In the genomic region with DNA sequence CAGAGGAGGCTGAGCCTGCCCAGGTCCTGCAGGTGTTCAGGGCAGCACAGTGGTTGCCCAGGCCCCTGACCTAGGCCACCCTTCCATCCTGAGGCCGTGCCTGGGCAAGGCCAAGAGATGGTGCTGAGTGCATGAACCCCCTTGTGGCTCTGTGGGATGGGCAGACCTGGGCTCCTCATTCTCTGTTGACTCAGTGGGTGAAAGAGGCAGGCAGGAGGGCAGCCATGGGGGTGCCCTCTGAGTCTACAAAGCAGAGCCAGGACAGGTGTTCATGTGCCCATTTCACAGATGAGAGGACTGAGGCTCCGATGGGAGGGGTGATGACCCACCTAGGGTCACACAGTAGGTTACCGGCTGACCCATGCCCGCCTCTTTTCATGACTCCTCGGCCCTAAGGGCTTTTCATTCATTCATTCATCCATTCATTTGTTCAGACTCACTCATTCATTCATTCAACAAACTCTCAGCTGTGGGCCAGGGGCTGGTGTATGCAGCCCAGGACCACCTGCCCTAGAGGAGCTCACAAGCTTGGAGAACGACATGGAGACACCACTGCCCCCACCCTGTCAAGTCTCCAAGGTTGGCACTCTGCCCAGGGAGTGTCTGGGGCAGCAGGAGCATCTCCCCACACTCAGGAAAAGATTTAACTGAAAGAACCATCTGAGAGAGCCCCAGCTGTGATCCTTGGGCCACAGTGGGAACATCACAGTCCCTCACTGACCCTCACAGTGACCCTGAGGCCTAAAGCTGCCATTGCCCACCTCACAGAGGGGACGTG, we compare ENCODE assay signal across 18 cellular contexts. TPM values are rescaled to one million over a fixed set of nuclear protein-coding genes. Genes with fewer than 3 reads are reported as not detected.
DNase-seq lines count a peak whose midpoint lies in the region; ATAC-seq and TF ChIP-seq lines count a peak whose summit lies in the region.
"Had no signal": no experiment of that assay in that cellular context is flagged by ENCODE, and none has a peak within 500 bp of the region (broad histone marks: within the 10 kb centered on the region; RNA-seq: fewer than 3 reads in every experiment).

No MANE protein-coding gene starts in this region.

- no CpG with 5 or more reads among the region's 7 CpGs for WGBS in neuronal stem cell (ENCODE audit: extremely low coverage in 2 of 2, insufficient read length in 2 of 2, insufficient replicate concordance in 1 of 2), 2 donors

- H3K9me3 Mint-ChIP-seq in T-helper 1 cell treated with Interleukin-12 subunit alpha and Interleukin-12 subunit beta and Interleukin-4 antibody, amounts not matched to agents 30 μg/mL and 1 μg/mL, for 36 hours: no peaks in the 10 kb centered on the region
- no peaks in the 10 kb centered on the region for H3K9me3 Mint-ChIP-seq in activated naive CD8-positive, alpha-beta T cell treated with anti-CD3 and anti-CD28 coated beads for 36 hours
- H3K9me3 Mint-ChIP-seq in GM23338: no peaks in the 10 kb centered on the region

- H4K91ac ChIP-seq in neuronal stem cell (ENCODE audit: low read depth, low read length, poor library complexity): no peak overlapping the region

- H2BK5ac ChIP-seq in neuronal stem cell (ENCODE audit: low read length): no peak overlapping the region

- intact Hi-C loops in posterior vena cava (cut with DNase I): no loop called here

- H3K27me3 ChIP-seq in KMS-11 (ENCODE audit: insufficient read depth, low read depth): no peaks in the 10 kb centered on the region
- no peaks in the 10 kb centered on the region for H3K27me3 ChIP-seq in neuronal stem cell (ENCODE audit: control insufficient read depth in 3 of 3, insufficient read depth in 3 of 3, low read depth in 1 of 3, low read length in 3 of 3)
- H3K27me3 ChIP-seq in GM23338 (ENCODE audit: insufficient read depth): peaks cover 39% of the 10 kb centered on the region

- H3K79me2 ChIP-seq in KMS-11 (ENCODE audit: insufficient read depth, low read depth) (no peaks in the 10 kb centered on the region), GM23338 (replicated peaks; ENCODE audit: insufficient read depth) (no peaks in the 10 kb centered on the region)

- H2AFZ ChIP-seq in KMS-11 (ENCODE audit: low read depth) (no peak overlapping the region; the same call in 1 of the 2 replicates), neuronal stem cell (ENCODE audit: low read length) (no peak overlapping the region), GM23338 (no peak overlapping the region)

- peak overlapping the region; percentile 78 for H3K27ac Mint-ChIP-seq in T-helper 1 cell treated with Interleukin-12 subunit alpha and Interleukin-12 subunit beta and Interleukin-4 antibody, amounts not matched to agents 30 μg/mL and 1 μg/mL, for 36 hours
- peak overlapping the region; percentile 73 for H3K27ac Mint-ChIP-seq in activated naive CD8-positive, alpha-beta T cell treated with anti-CD3 and anti-CD28 coated beads for 36 hours
- H3K27ac Mint-ChIP-seq in GM23338: no peak overlapping the region

- no peak overlapping the region for H2AK5ac ChIP-seq in neuronal stem cell (ENCODE audit: low read depth, low read length)

- H3K36me3 ChIP-seq in KMS-11 (ENCODE audit: insufficient read depth): no peaks in the 10 kb centered on the region
- H3K36me3 ChIP-seq in neuronal stem cell (replicated peaks in 1 of 2; ENCODE audit: control insufficient read depth in 2 of 2, insufficient read depth in 2 of 2, low read length in 2 of 2): no peaks in the 10 kb centered on the region
- no peaks in the 10 kb centered on the region for H3K36me3 ChIP-seq in GM23338 (ENCODE audit: insufficient read depth)
- H3K36me3 ChIP-seq: lower lobe of right lung, suprapubic skin had no signal

- H3K4me3 ChIP-seq in KMS-11 (IDR thresholded peaks at IDR 0.05; ENCODE audit: insufficient read depth, low read depth, low read length) (no peak overlapping the region), neuronal stem cell (ENCODE audit: low read length in 2 of 2) (peak overlapping the region in 1 of 2 donors; percentile 10), GM23338 (no peak overlapping the region)
- H3K4me3 ChIP-seq: lower lobe of right lung, suprapubic skin had no signal

- peak overlapping the region; percentile 80 for H3K18ac ChIP-seq in neuronal stem cell (ENCODE audit: low read length)

- DNase-seq in T-helper 1 cell (no peak), neuronal stem cell (ENCODE audit: low spot score) (no peak), GM23338 (ENCODE audit: low spot score) (no peak), DMS114 treated with DMSO at 0.1 percent for 48 hours (lab: John Stamatoyannopoulos, UW; ENCODE audit: unreplicated experiment) (no peak), posterior vena cava (ENCODE audit: low spot score) (no peak)
- no peak for DNase-seq in activated naive CD8-positive, alpha-beta T cell treated with anti-CD3 and anti-CD28 coated beads for 36 hours
- DNase-seq: activated gamma-delta T cell, NCI-H1048, NCI-H2227 treated with DMSO at 0.1 percent for 48 hours, occipital lobe had no signal

- H3K9me3 ChIP-seq in neuronal stem cell (replicated peaks in 1 of 2; ENCODE audit: control insufficient read depth in 2 of 2, insufficient read depth in 1 of 2, low read depth in 1 of 2, low read length in 2 of 2): no peaks in the 10 kb centered on the region
- H3K9me3 ChIP-seq: lower lobe of right lung, suprapubic skin had no signal

- no peaks in the 10 kb centered on the region for H3K79me1 ChIP-seq in neuronal stem cell (ENCODE audit: low read depth, low read length)

- H3K9me2 ChIP-seq in GM23338 (ENCODE audit: insufficient read depth): no peaks in the 10 kb centered on the region

- no peak overlapping the region for H3K4me3 Mint-ChIP-seq in T-helper 1 cell treated with Interleukin-12 subunit alpha and Interleukin-12 subunit beta and Interleukin-4 antibody, amounts not matched to agents 30 μg/mL and 1 μg/mL, for 36 hours
- H3K4me3 Mint-ChIP-seq in activated naive CD8-positive, alpha-beta T cell treated with anti-CD3 and anti-CD28 coated beads for 36 hours: no peak overlapping the region
- H3K4me3 Mint-ChIP-seq in GM23338: no peak overlapping the region
- H3K4me3 Mint-ChIP-seq: brain had no signal

- H3F3A ChIP-seq in GM23338 (replicated peaks; ENCODE audit: low read depth): no peaks in the 10 kb centered on the region

- H3K4me1 ChIP-seq in KMS-11 (ENCODE audit: low read depth, poor library complexity, severe bottlenecking) (peaks cover 95% of the 10 kb centered on the region), neuronal stem cell (ENCODE audit: control insufficient read depth in 2 of 2, insufficient read depth in 1 of 2, low read depth in 1 of 2, low read length in 2 of 2) (peaks cover 0 to 5% of the 10 kb centered on the region in 2 donors), GM23338 (ENCODE audit: insufficient read depth) (0 out of 2 replicates have a peak, but pooled peaks cover 6% of the 10 kb centered on the region)
- H3K4me1 ChIP-seq: lower lobe of right lung had no signal

- no peaks in the 10 kb centered on the region for H3K36me3 Mint-ChIP-seq in T-helper 1 cell treated with Interleukin-12 subunit alpha and Interleukin-12 subunit beta and Interleukin-4 antibody, amounts not matched to agents 30 μg/mL and 1 μg/mL, for 36 hours (ENCODE audit: low read depth)
- no peaks in the 10 kb centered on the region for H3K36me3 Mint-ChIP-seq in activated naive CD8-positive, alpha-beta T cell treated with anti-CD3 and anti-CD28 coated beads for 36 hours
- H3K36me3 Mint-ChIP-seq in GM23338 (ENCODE audit: low read depth): no peaks in the 10 kb centered on the region
- H3K36me3 Mint-ChIP-seq: brain had no signal

- H4K20me1 ChIP-seq in KMS-11 (ENCODE audit: insufficient read depth) (no peaks in the 10 kb centered on the region), GM23338 (replicated peaks; ENCODE audit: insufficient read depth) (no peaks in the 10 kb centered on the region)

- H3K27ac ChIP-seq in KMS-11 (peak overlapping the region; percentile 80), neuronal stem cell (replicated peaks; ENCODE audit: low read length) (no peak overlapping the region), GM23338 (ENCODE audit: low read depth) (no peak overlapping the region)
- H3K27ac ChIP-seq: lower lobe of right lung, suprapubic skin had no signal

- peak overlapping the region; percentile 92 for H3K23ac ChIP-seq in neuronal stem cell (ENCODE audit: low read depth, low read length, poor library complexity)

- no peak overlapping the region for H2BK120ac ChIP-seq in neuronal stem cell (ENCODE audit: low read depth, low read length)

- peaks cover 41% of the 10 kb centered on the region for H3K4me1 Mint-ChIP-seq in T-helper 1 cell treated with Interleukin-12 subunit alpha and Interleukin-12 subunit beta and Interleukin-4 antibody, amounts not matched to agents 30 μg/mL and 1 μg/mL, for 36 hours (ENCODE audit: low read depth)
- H3K4me1 Mint-ChIP-seq in activated naive CD8-positive, alpha-beta T cell treated with anti-CD3 and anti-CD28 coated beads for 36 hours: peaks cover 21% of the 10 kb centered on the region
- peaks cover 18% of the 10 kb centered on the region for H3K4me1 Mint-ChIP-seq in GM23338
- H3K4me1 Mint-ChIP-seq: brain had no signal

- no peak overlapping the region for H2BK12ac ChIP-seq in neuronal stem cell (ENCODE audit: low read length)

- H2BK15ac ChIP-seq in neuronal stem cell (ENCODE audit: low read length): peak overlapping the region; percentile 38

- no peak for ATAC-seq in GM23338

- peak overlapping the region; percentile 75 for H3K4me2 ChIP-seq in KMS-11
- H3K4me2 ChIP-seq in neuronal stem cell (ENCODE audit: insufficient read depth, low read length, poor library complexity, severe bottlenecking): no peak overlapping the region
- H3K4me2 ChIP-seq in GM23338: no peak overlapping the region

- peak overlapping the region; percentile 31; the same call in 1 of the 2 replicates for H3K9ac ChIP-seq in KMS-11
- H3K9ac ChIP-seq in neuronal stem cell (ENCODE audit: low read depth, low read length, poor library complexity): no peak overlapping the region

- H3K27me3 Mint-ChIP-seq in T-helper 1 cell treated with Interleukin-12 subunit alpha and Interleukin-12 subunit beta and Interleukin-4 antibody, amounts not matched to agents 30 μg/mL and 1 μg/mL, for 36 hours (ENCODE audit: low read depth): peaks cover 7% of the 10 kb centered on the region
- no peaks in the 10 kb centered on the region for H3K27me3 Mint-ChIP-seq in activated naive CD8-positive, alpha-beta T cell treated with anti-CD3 and anti-CD28 coated beads for 36 hours
- peaks cover 39% of the 10 kb centered on the region for H3K27me3 Mint-ChIP-seq in GM23338 (ENCODE audit: insufficient read depth, low read depth, poor library complexity)

- H3K4ac ChIP-seq in neuronal stem cell (ENCODE audit: low read length): no peak overlapping the region

- no peak overlapping the region for H4K8ac ChIP-seq in neuronal stem cell (ENCODE audit: low read depth, low read length)

- TF ChIP-seq CTCF in KMS-11 (conservative IDR thresholded peaks at IDR 0.05; ENCODE audit: low read depth, low read length) (no peak), GM23338 (conservative IDR thresholded peaks at IDR 0.05; ENCODE audit: low read depth in 2 of 2) (no peak)

- H3K14ac ChIP-seq in neuronal stem cell (ENCODE audit: low read length): peak overlapping the region; percentile 73

RNA-seq across cellular contexts. Expression of a gene that starts 40.5 kb away (rescaled TPM):
- total RNA-seq in activated naive CD8-positive, alpha-beta T cell treated with anti-CD3 and anti-CD28 coated beads for 36 hours: under 1 TPM; 0.62 to 0.93 TPM
- not detected for polyA plus RNA-seq in neuronal stem cell (2013, experiment 1 of 2)
- polyA plus RNA-seq in neuronal stem cell (2013, experiment 2 of 2): not detected
- total RNA-seq in GM23338 (2014; rRNA removed; shearing (Covaris generic)): not detected in 2 replicates
- not detected in 2 replicates for polyA plus RNA-seq in GM23338 (2016; fragmentation: Nextera tagmentation; extraction: Ambion mirVana)
- total RNA-seq in posterior vena cava: 1 to 10 TPM in 1 of 2 donors, under 1 TPM in 1; 0.52 to 1.1 TPM
- total RNA-seq: Calu3, fibroblast of villous mesenchyme, HT-29, occipital lobe, suprapubic skin had no signal
